Comparison of ENCODE assay signal across 18 cellular contexts in genomic region chr2:30509716-30510115, GRCh38.
A peak's percentile ranks its signal among the peaks of the same experiment; 100 is the strongest.
DNase-seq lines count a peak whose midpoint lies in the region; TF ChIP-seq lines count a peak whose summit lies in the region.
"Had no signal": no experiment of that assay in that cellular context is flagged by ENCODE, and none has a peak within 500 bp of the region (broad histone marks: within the 10 kb centered on the region; RNA-seq: fewer than 3 reads in every experiment).

No MANE protein-coding gene starts in this region.

- H3K27me3 ChIP-seq in PC-9 (ENCODE audit: insufficient read depth, low read depth), result no peaks in the 10 kb centered on the region
- no peaks in the 10 kb centered on the region for H3K27me3 ChIP-seq in thyroid gland

- H3K27me3 Mint-ChIP-seq in activated CD4-positive, alpha-beta T cell treated with anti-CD3 and anti-CD28 coated beads, Interleukin-2, amount 10 ng/mL, durations not matched to agents 24 days and 14 days, result no peaks in the 10 kb centered on the region
- H3K27me3 Mint-ChIP-seq in mesothelial cell of epicardium (ENCODE audit: low read depth), result no peaks in the 10 kb centered on the region
- H3K27me3 Mint-ChIP-seq: CD4-positive, CD25-positive, alpha-beta regulatory T cell had no signal

- intact Hi-C loops in activated CD4-positive, alpha-beta T cell treated with anti-CD3 and anti-CD28 coated beads, Interleukin-2, amount 10 ng/mL, durations not matched to agents 24 days and 14 days (cut with micrococcal nuclease), result loop anchor here (10.0 kb wide), 1 partner anchor 165 kb away; no protein-coding TSS in a partner anchor
- intact Hi-C loops in PC-9 (cut with micrococcal nuclease; ENCODE audit: unreplicated experiment) (loop anchor here (5.0 kb wide), 1 partner anchor 292 kb away; no protein-coding TSS in a partner anchor), thyroid gland (cut with DNase I) (no loop called here)

- CTCF ChIA-PET in PC-9 (lab: Charles Lee), result no interaction called here

- no peaks in the 10 kb centered on the region; the same call in 1 of the 2 replicates for H4K20me1 ChIP-seq in PC-9 (ENCODE audit: insufficient read depth)

- H3K27ac Mint-ChIP-seq in activated CD4-positive, alpha-beta T cell treated with anti-CD3 and anti-CD28 coated beads, Interleukin-2, amount 10 ng/mL, durations not matched to agents 24 days and 14 days, result no peak overlapping the region
- peak overlapping the region; percentile 54 for H3K27ac Mint-ChIP-seq in mesothelial cell of epicardium

- DNase-seq in activated CD4-positive, alpha-beta T cell treated with anti-CD3 and anti-CD28 coated beads, Interleukin-2, amount 10 ng/mL, durations not matched to agents 24 days and 14 days, result peak; percentile 31
- DNase-seq in activated CD4-positive, alpha-beta T cell treated with anti-CD3 and anti-CD28 coated beads, Interleukin-2, amount 50 U/mL, for 4 hours, result no peak
- no peak for DNase-seq in PC-9
- DNase-seq in mesothelial cell of epicardium (ENCODE audit: low spot score in 2 of 2, unreplicated experiment in 2 of 2), result no peak
- DNase-seq in thyroid gland, result peak; percentile 19 to 23
- no peak for DNase-seq in activated T-cell treated with anti-CD3 and anti-CD28 coated beads for 4 hours
- DNase-seq in stimulated activated CD4-positive, alpha-beta T cell treated with anti-CD3 and anti-CD28 coated beads, Interleukin-1b, Interleukin-23, amount 100 ng/mL, for 48 hours, result no peak
- no peak for DNase-seq in GM13976 (ENCODE audit: low spot score)
- DNase-seq: AML-193; CD4-positive, CD25-positive, alpha-beta regulatory T cell; DMS79; NCI-H1105 treated with DMSO at 0.1 percent for 48 hours; NCI-H187; NCI-H446 treated with DMSO at 0.1 percent for 48 hours; NCI-H774; SIG-M5 had no signal

- peaks cover 73% of the 10 kb centered on the region for H3K79me2 ChIP-seq in PC-9 (ENCODE audit: low read depth)

- no peak overlapping the region for H3K4me3 Mint-ChIP-seq in activated CD4-positive, alpha-beta T cell treated with anti-CD3 and anti-CD28 coated beads, Interleukin-2, amount 10 ng/mL, durations not matched to agents 24 days and 14 days
- H3K4me3 Mint-ChIP-seq in mesothelial cell of epicardium, result no peak overlapping the region

- BruUV-seq in PC-9 (replicated peaks; lab: Mats Ljungman, UMichigan), result no TSS peak

- peaks cover 9% of the 10 kb centered on the region for H3K36me3 Mint-ChIP-seq in activated CD4-positive, alpha-beta T cell treated with anti-CD3 and anti-CD28 coated beads, Interleukin-2, amount 10 ng/mL, durations not matched to agents 24 days and 14 days (ENCODE audit: low read depth)
- peaks cover 12% of the 10 kb centered on the region for H3K36me3 Mint-ChIP-seq in mesothelial cell of epicardium

- TF ChIP-seq CTCF in PC-9 (conservative IDR thresholded peaks at IDR 0.05) (no peak), mesothelial cell of epicardium (IDR thresholded peaks at IDR 0.05; ENCODE audit: unreplicated experiment) (no peak), thyroid gland (IDR thresholded peaks at IDR 0.05) (no peak), GM13976 (IDR thresholded peaks at IDR 0.05; ENCODE audit: borderline replicate concordance, control extremely low read depth, extremely low read depth, insufficient read depth, missing control alignments) (no peak)

- H3K4me2 ChIP-seq in PC-9, result no peak overlapping the region
- H3K4me2 ChIP-seq: KMS-11 had no signal

- H3K4me1 ChIP-seq in PC-9 (replicated peaks; ENCODE audit: insufficient read depth) (peaks cover 43% of the 10 kb centered on the region), thyroid gland (peaks cover 25 to 36% of the 10 kb centered on the region in 2 donors)

- no peaks in the 10 kb centered on the region for H3K36me3 ChIP-seq in PC-9 (ENCODE audit: low read depth)
- H3K36me3 ChIP-seq in thyroid gland, result no peaks in the 10 kb centered on the region

- H3K27ac ChIP-seq in PC-9, result peak overlapping the region; percentile 56; the same call in 1 of the 2 replicates
- H3K27ac ChIP-seq in thyroid gland, result no peak overlapping the region
- H3K27ac ChIP-seq: HL-60, KMS-11 had no signal

- 70 to 73% methylated on average over 5 of the region's 5 CpGs for WGBS in thyroid gland, 2 donors

- H3K4me3 ChIP-seq in PC-9 (no peak overlapping the region), thyroid gland (replicated peaks in 1 of 3) (no peak overlapping the region)

- H3K9me2 ChIP-seq in PC-9 (ENCODE audit: insufficient read depth), result no peaks in the 10 kb centered on the region

- POLR2A ChIA-PET in PC-9 (lab: Charles Lee; ENCODE audit: unreplicated experiment), result interaction anchor here (0.6 kb wide), 1 partner anchor 30 kb away, joined by 3 read pairs; no protein-coding TSS in a partner anchor

- peaks cover 16% of the 10 kb centered on the region for H3K9me3 Mint-ChIP-seq in activated CD4-positive, alpha-beta T cell treated with anti-CD3 and anti-CD28 coated beads, Interleukin-2, amount 10 ng/mL, durations not matched to agents 24 days and 14 days
- H3K9me3 Mint-ChIP-seq in mesothelial cell of epicardium, result peaks cover 15% of the 10 kb centered on the region

- in situ Hi-C loops in GM13976 (cut with MboI; ENCODE audit: low sequenced_read_pairs, unreplicated experiment), result no loop called here

- H2AFZ ChIP-seq in PC-9, result no peak overlapping the region

- TF ChIP-seq POLR2A in thyroid gland (IDR thresholded peaks at IDR 0.05), result no peak

- H3F3A ChIP-seq in PC-9 (ENCODE audit: insufficient read depth, low read depth), result peaks cover 23% of the 10 kb centered on the region; the same call in 1 of the 2 replicates

- H3K9me3 ChIP-seq in PC-9 (ENCODE audit: insufficient read depth, low read depth) (no peaks in the 10 kb centered on the region), thyroid gland (no peaks in the 10 kb centered on the region)

- peaks cover 7% of the 10 kb centered on the region for H3K4me1 Mint-ChIP-seq in activated CD4-positive, alpha-beta T cell treated with anti-CD3 and anti-CD28 coated beads, Interleukin-2, amount 10 ng/mL, durations not matched to agents 24 days and 14 days
- H3K4me1 Mint-ChIP-seq in mesothelial cell of epicardium, result peaks cover 43% of the 10 kb centered on the region

Comparison
In these comparisons a context has a peak if more than half of its experiments do, and no peak if none do; other contexts are left out.
1. DNase-seq: peak in activated CD4-positive, alpha-beta T cell treated with anti-CD3 and anti-CD28 coated beads, Interleukin-2, amount 10 ng/mL, durations not matched to agents 24 days and 14 days (single experiment) and thyroid gland (2 of 2); none in activated CD4-positive, alpha-beta T cell treated with anti-CD3 and anti-CD28 coated beads, Interleukin-2, amount 50 U/mL, for 4 hours (0 of 2), PC-9 (0 of 2), mesothelial cell of epicardium (0 of 2), activated T-cell treated with anti-CD3 and anti-CD28 coated beads for 4 hours (single experiment), stimulated activated CD4-positive, alpha-beta T cell treated with anti-CD3 and anti-CD28 coated beads, Interleukin-1b, Interleukin-23, amount 100 ng/mL, for 48 hours (single experiment) and GM13976 (single experiment).